8 cellular contexts compared by ENCODE assay signal in the genomic region with DNA sequence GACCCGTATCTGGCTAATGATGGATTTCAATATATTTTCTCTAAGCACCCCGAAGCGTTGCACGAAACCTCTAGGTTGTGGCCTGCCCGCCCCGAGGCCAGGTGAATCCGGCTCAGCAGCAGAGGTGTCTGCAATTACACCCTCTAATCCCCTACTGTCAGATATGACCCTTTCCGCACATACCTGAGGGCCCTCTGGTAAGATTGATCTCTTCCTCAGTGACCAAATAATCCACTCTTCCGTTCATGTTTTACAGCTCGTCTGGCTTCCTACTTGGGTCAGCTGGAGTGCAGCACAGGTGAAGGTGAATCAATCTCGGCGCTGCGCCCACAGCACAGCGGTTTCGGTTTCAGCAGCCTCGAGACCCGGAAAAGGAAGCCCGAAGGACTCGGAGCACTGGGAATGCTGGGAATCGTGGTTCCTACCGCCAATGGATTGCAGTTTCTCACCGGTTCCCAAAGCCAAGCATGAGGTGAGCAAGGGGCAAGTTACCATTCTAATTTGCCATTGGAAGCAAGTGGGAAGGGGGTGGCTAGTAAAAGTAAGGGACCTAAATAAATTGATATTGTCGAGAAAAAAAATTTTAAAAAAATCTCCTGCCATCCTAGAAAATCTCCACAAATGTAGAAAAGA. TPM values are rescaled to one million over a fixed set of nuclear protein-coding genes. Genes with fewer than 3 reads are reported as not detected.
DNase-seq lines count a peak whose midpoint lies in the region; ATAC-seq, FAIRE-seq and TF ChIP-seq lines count a peak whose summit lies in the region.

TSS of gene SYNJ2BP (minus strand) at position 374 of the 633 bp plus-strand sequence. CDS start at position 247, 127 bp downstream.

- peak; percentile 55 for TF ChIP-seq POLR2A in A549 (IDR thresholded peaks at IDR 0.05; ENCODE audit: low read length)
- TF ChIP-seq POLR2A in NB4 (IDR thresholded peaks at IDR 0.05; ENCODE audit: extremely low read depth, insufficient read length): no peak

- peak within 1 kb of the TSS; percentile 89 for H2AFZ ChIP-seq in astrocyte (ENCODE audit: low read depth, low read length)

- FAIRE-seq in A549 (lab: Jason Lieb, UNC) (peak; percentile 72), astrocyte (lab: Jason Lieb, UNC) (no peak)

- H3K27me3 Mint-ChIP-seq in T-helper 1 cell treated with Interleukin-12 subunit alpha and Interleukin-12 subunit beta and Interleukin-4 antibody, amounts not matched to agents 30 μg/mL and 1 μg/mL, for 36 hours (ENCODE audit: low read depth): no peaks in the 10 kb centered on the region
- no peaks in the 10 kb centered on the region for H3K27me3 Mint-ChIP-seq in astrocyte (ENCODE audit: low read depth, unreplicated experiment)

- peak; percentile 97 to 99 for ATAC-seq in A549
- peak; percentile 57 for ATAC-seq in GM18867 (IDR thresholded peaks at IDR 0.05; ENCODE audit: unreplicated experiment)
- ATAC-seq in psoas muscle: peak; percentile 89 to 99 (median 94)

- peak within 1 kb of the TSS; percentile 87 for H3K4me3 Mint-ChIP-seq in T-helper 1 cell treated with Interleukin-12 subunit alpha and Interleukin-12 subunit beta and Interleukin-4 antibody, amounts not matched to agents 30 μg/mL and 1 μg/mL, for 36 hours
- H3K4me3 Mint-ChIP-seq in astrocyte (ENCODE audit: unreplicated experiment): peak within 1 kb of the TSS; percentile 100

- intact Hi-C loops in psoas muscle (cut with DNase I): no loop called here

- H3K27ac ChIP-seq in A549 (peak within 1 kb of the TSS; percentile 69 to 89), astrocyte (ENCODE audit: low read depth, low read length) (peak within 1 kb of the TSS; percentile 48), psoas muscle (peak within 1 kb of the TSS; percentile 60)

- H3K4me1 ChIP-seq in A549 (peaks cover 13% of the 10 kb centered on the region; the same call in 2 of the 3 replicates), astrocyte (ENCODE audit: insufficient read depth, low read length) (no peaks in the 10 kb centered on the region), psoas muscle (peaks cover 3% of the 10 kb centered on the region)

- H3K27me3 ChIP-seq in astrocyte (ENCODE audit: insufficient read depth, low read length) (no peaks in the 10 kb centered on the region), psoas muscle (ENCODE audit: insufficient read depth in 3 of 3, low read length in 2 of 3) (no peaks in the 10 kb centered on the region)

- H3K4me1 Mint-ChIP-seq in T-helper 1 cell treated with Interleukin-12 subunit alpha and Interleukin-12 subunit beta and Interleukin-4 antibody, amounts not matched to agents 30 μg/mL and 1 μg/mL, for 36 hours (ENCODE audit: low read depth): peaks cover 14% of the 10 kb centered on the region
- peaks cover 8% of the 10 kb centered on the region for H3K4me1 Mint-ChIP-seq in astrocyte (ENCODE audit: low read depth, unreplicated experiment)

- TF ChIP-seq EP300 in A549 (IDR thresholded peaks at IDR 0.05): no peak

- H3K4me2 ChIP-seq in A549 (peak within 1 kb of the TSS; percentile 78), astrocyte (ENCODE audit: low read length) (peak within 1 kb of the TSS; percentile 92)

- TF ChIP-seq RAD21 in A549 (conservative IDR thresholded peaks at IDR 0.05 in 1 of 2, IDR thresholded peaks at IDR 0.05 in 1 of 2): no peak

- TF ChIP-seq CTCF in A549 (IDR thresholded peaks at IDR 0.05) (no peak), NB4 (IDR thresholded peaks at IDR 0.05; ENCODE audit: low read depth, low read length) (no peak), astrocyte (IDR thresholded peaks at IDR 0.05; ENCODE audit: insufficient read depth, low read depth, low read length) (no peak), psoas muscle (IDR thresholded peaks at IDR 0.05) (no peak)

- WGBS in A549 (ENCODE audit: missing lambda C conversion rate): 4% methylated on average over 14 of the region's 23 CpGs
- WGBS in psoas muscle, 3 donors: 0 to 1% (median 1%) methylated on average over 23 of the region's 23 CpGs

- no peaks in the 10 kb centered on the region for H3K36me3 Mint-ChIP-seq in T-helper 1 cell treated with Interleukin-12 subunit alpha and Interleukin-12 subunit beta and Interleukin-4 antibody, amounts not matched to agents 30 μg/mL and 1 μg/mL, for 36 hours (ENCODE audit: low read depth)
- H3K36me3 Mint-ChIP-seq in astrocyte (ENCODE audit: low read depth, unreplicated experiment): no peaks in the 10 kb centered on the region

- peak within 1 kb of the TSS; percentile 86 for H3K9ac ChIP-seq in astrocyte (ENCODE audit: low read length)

- H4K20me1 ChIP-seq in astrocyte (ENCODE audit: insufficient read depth, low read length): peaks cover 7% of the 10 kb centered on the region

- H3K36me3 ChIP-seq in astrocyte (ENCODE audit: insufficient read depth, low read length) (no peaks in the 10 kb centered on the region), psoas muscle (ENCODE audit: insufficient read depth in 1 of 2, low read depth in 1 of 2) (no peaks in the 10 kb centered on the region)

- H3K27ac Mint-ChIP-seq in T-helper 1 cell treated with Interleukin-12 subunit alpha and Interleukin-12 subunit beta and Interleukin-4 antibody, amounts not matched to agents 30 μg/mL and 1 μg/mL, for 36 hours: peak within 1 kb of the TSS; percentile 34
- peak within 1 kb of the TSS; percentile 94 for H3K27ac Mint-ChIP-seq in astrocyte (ENCODE audit: unreplicated experiment)

- H3K9me3 Mint-ChIP-seq in T-helper 1 cell treated with Interleukin-12 subunit alpha and Interleukin-12 subunit beta and Interleukin-4 antibody, amounts not matched to agents 30 μg/mL and 1 μg/mL, for 36 hours: no peaks in the 10 kb centered on the region
- no peaks in the 10 kb centered on the region for H3K9me3 Mint-ChIP-seq in astrocyte (ENCODE audit: unreplicated experiment)

- H3K9me3 ChIP-seq in A549 (no peaks in the 10 kb centered on the region), astrocyte (ENCODE audit: insufficient read depth, low read depth, low read length) (no peaks in the 10 kb centered on the region), psoas muscle (no peaks in the 10 kb centered on the region)

- peaks cover 25% of the 10 kb centered on the region for H3K79me2 ChIP-seq in astrocyte (ENCODE audit: insufficient read depth, low read length)

- DNase-seq in A549 (ENCODE audit: low read depth in 1 of 2, low spot score in 1 of 2) (peak; percentile 74 to 91), NB4 (ENCODE audit: low read depth) (peak; percentile 43), astrocyte (ENCODE audit: low read depth) (peak; percentile 63), hepatic stellate cell (ENCODE audit: low spot score) (peak; percentile 79), psoas muscle (peak; percentile 73 to 82), ureter (ENCODE audit: low spot score) (peak; percentile 82)

- POLR2A ChIA-PET in A549 (lab: Yijun Ruan, JAX): no interaction called here

- CTCF ChIA-PET in A549 (lab: Yijun Ruan, JAX): interaction anchor here (1.4 kb wide), 1 partner anchor 23 kb away, joined by 3 read pairs; no protein-coding TSS in a partner anchor

- H3K4me3 ChIP-seq in A549 (peak within 1 kb of the TSS; percentile 66), NB4 (ENCODE audit: low read depth, low read length) (peak within 1 kb of the TSS; percentile 82), astrocyte (ENCODE audit: insufficient read depth, low read depth, low read length) (peak within 1 kb of the TSS; percentile 94), psoas muscle (peak within 1 kb of the TSS; percentile 71)

TF ChIP-seq in A549, 52 proteins besides CTCF, POLR2A, EP300 and RAD21:
- TF ChIP-seq, protein P1, sequence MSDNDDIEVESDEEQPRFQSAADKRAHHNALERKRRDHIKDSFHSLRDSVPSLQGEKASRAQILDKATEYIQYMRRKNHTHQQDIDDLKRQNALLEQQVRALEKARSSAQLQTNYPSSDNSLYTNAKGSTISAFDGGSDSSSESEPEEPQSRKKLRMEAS (IDR thresholded peaks at IDR 0.05): peak; percentile 67
- TF ChIP-seq SREBF2 (IDR thresholded peaks at IDR 0.05) (no peak), ZNF302 (CRISPR knock-in tag; IDR thresholded peaks at IDR 0.05) (0 out of 2 replicates have a peak, but pooled peaks have one; percentile 23), PHF8 (IDR thresholded peaks at IDR 0.05; ENCODE audit: borderline replicate concordance, low read depth) (peak; percentile 48; the same call in 1 of the 2 replicates), FOXS1 (CRISPR knock-in tag; IDR thresholded peaks at IDR 0.05) (no peak)
TF ChIP-seq in A549: peak in this region for 3.

RNA-seq across cellular contexts. Expression of gene SYNJ2BP, which starts in this region (rescaled TPM):
- 30.0 and 31.9 TPM in 2 replicates for polyA plus RNA-seq in A549 (2011; rRNA removed)
- polyA plus RNA-seq in A549 (2012; cell fraction: cytosol; rRNA removed): 6.5 and 8.0 TPM in 2 replicates
- 2.5 and 3.3 TPM in 2 replicates for polyA plus RNA-seq in A549 (2012; cell fraction: nucleus; rRNA removed)
- polyA plus RNA-seq in A549 (2017; fragmentation: RNase III; extraction: RNeasy Plus Mini Kit Qiagen cat#74134 plus additional on column Dnase treatment): 13.0 to 14.8 TPM (median 14.0 TPM) in 3 replicates
- polyA minus RNA-seq in A549 (2011; rRNA and poly(A)+ RNA removed): 9.6 and 12.5 TPM in 2 replicates
- 31.7 and 35.7 TPM in 2 replicates for total RNA-seq in astrocyte
- total RNA-seq in psoas muscle: 10 to 100 TPM; 27.9 to 46.5 (median 39.9) TPM
- polyA plus RNA-seq in psoas muscle: 10 to 100 TPM; 12.6 to 27.1 (median 14.6) TPM
- total RNA-seq in ureter: 38.8 TPM

Comparison
In these comparisons a context has a peak if more than half of its experiments do, and no peak if none do; other contexts are left out.
1. Peak in every context shown above with its lines: DNase-seq, ATAC-seq, H3K4me3 ChIP-seq and H3K27ac ChIP-seq.